Comparison of ENCODE assay signal across 7 cellular contexts in genomic region chr19:51531349-51532315, GRCh38. TPM values are rescaled to one million over a fixed set of nuclear protein-coding genes. Genes with fewer than 3 reads are reported as not detected.
DNase-seq lines count a peak whose midpoint lies in the region; ATAC-seq, FAIRE-seq and TF ChIP-seq lines count a peak whose summit lies in the region.

Gene SIGLEC6, minus strand, starts transcription at chr19:51531670. Its CDS starts 22 bp downstream, at chr19:51531648.

- no peak within 1 kb of the TSS for H3K27ac ChIP-seq in GM12878 (ENCODE audit: control insufficient read depth, insufficient read depth)
- no peak within 1 kb of the TSS for H3K27ac ChIP-seq in CD4-positive, alpha-beta memory T cell (ENCODE audit: low read depth, low read length)

- peak; percentile 62 for ATAC-seq in HG03135 (IDR thresholded peaks at IDR 0.05; ENCODE audit: unreplicated experiment)
- ATAC-seq in GM12878: peak; percentile 97
- ATAC-seq in HG02571 (IDR thresholded peaks at IDR 0.05; ENCODE audit: unreplicated experiment): no peak

- in situ Hi-C loops in GM12878 (cut with MboI): no loop called here

- no peak within 1 kb of the TSS for H3K9ac ChIP-seq in GM12878 (ENCODE audit: control insufficient read depth, insufficient read depth, low read length)

- DNase-seq in GM19238 (ENCODE audit: insufficient read length, low spot score) (peak; percentile 32), GM12878 (ENCODE audit: low read depth, low spot score) (peak; percentile 25), pons (ENCODE audit: low spot score) (peak; percentile 74)
- DNase-seq in CD4-positive, alpha-beta memory T cell: no peak
- no peak for DNase-seq in stimulated activated naive CD4-positive, alpha-beta T cell treated with Interleukin-2 at 50 U/mL for 16 hours (lab: John Stamatoyannopoulos, UW)

- BruUV-seq in GM12878 (replicated peaks; lab: Mats Ljungman, UMichigan): no TSS peak

- peaks cover 24 to 49% of the 10 kb centered on the region in 2 donors for H3K27me3 Mint-ChIP-seq in CD4-positive, alpha-beta memory T cell

- no peaks in the 10 kb centered on the region for H4K20me1 ChIP-seq in GM12878 (ENCODE audit: control insufficient read depth, insufficient read depth)

- no peak within 1 kb of the TSS for H3K27ac Mint-ChIP-seq in CD4-positive, alpha-beta memory T cell

- CTCF ChIA-PET in GM12878 (lab: Yijun Ruan, JAX): interaction anchor here (1.3 to 3.5 kb wide), 2 partner anchors 17 to 128 kb away, joined by 4 to 22 read pairs; no protein-coding TSS in a partner anchor
- CTCF ChIA-PET in CD4-positive, alpha-beta memory T cell (lab: Charles Lee; ENCODE audit: partially characterized antibody): no interaction called here

- no peaks in the 10 kb centered on the region for H3K36me3 ChIP-seq in GM12878 (ENCODE audit: control insufficient read depth in 2 of 2, insufficient read depth in 2 of 2, low read length in 1 of 2)
- H3K36me3 ChIP-seq in CD4-positive, alpha-beta memory T cell (ENCODE audit: insufficient read depth, low read length): no peaks in the 10 kb centered on the region

- POLR2A ChIA-PET in GM12878 (lab: Charles Lee): no interaction called here
- POLR2A ChIA-PET in CD4-positive, alpha-beta memory T cell (lab: Charles Lee; ENCODE audit: partially characterized antibody): no interaction called here

- H3K4me3 ChIP-seq in GM12878: peak within 1 kb of the TSS; percentile 49; the same call in 1 of the 2 replicates
- H3K4me3 ChIP-seq in CD4-positive, alpha-beta memory T cell (ENCODE audit: low read length in 2 of 2): no peak within 1 kb of the TSS

- no peaks in the 10 kb centered on the region for H3K9me3 ChIP-seq in GM12878 (replicated peaks; ENCODE audit: control insufficient read depth, insufficient read depth, low read length)
- H3K9me3 ChIP-seq in CD4-positive, alpha-beta memory T cell (ENCODE audit: control insufficient read depth in 1 of 2, low read length in 2 of 2): no peaks in the 10 kb centered on the region

- H3K27me3 ChIP-seq in GM12878 (replicated peaks in 1 of 2; ENCODE audit: control insufficient read depth in 2 of 2, insufficient read depth in 2 of 2, low read length in 1 of 2): no peaks in the 10 kb centered on the region
- H3K27me3 ChIP-seq in CD4-positive, alpha-beta memory T cell (ENCODE audit: insufficient read depth, low read length): peaks cover 3% of the 10 kb centered on the region

- H3K4me1 ChIP-seq in GM12878 (ENCODE audit: control insufficient read depth, insufficient read depth, low read length): peaks cover 11% of the 10 kb centered on the region
- H3K4me1 ChIP-seq in CD4-positive, alpha-beta memory T cell (ENCODE audit: insufficient read depth, low read length): no peaks in the 10 kb centered on the region

- peak within 1 kb of the TSS; percentile 61 for H3K4me2 ChIP-seq in GM12878 (ENCODE audit: control insufficient read depth, insufficient read depth)

- no peak within 1 kb of the TSS for H3K4me3 Mint-ChIP-seq in CD4-positive, alpha-beta memory T cell

- no peaks in the 10 kb centered on the region for H3K79me2 ChIP-seq in GM12878 (ENCODE audit: control insufficient read depth, insufficient read depth, low read length)

- no peak within 1 kb of the TSS; the same call in 1 of the 2 replicates for H2AFZ ChIP-seq in GM12878 (ENCODE audit: control insufficient read depth, low read depth, low read length)

- TF ChIP-seq RAD21 in GM12878 (IDR thresholded peaks at IDR 0.05; ENCODE audit: insufficient read depth, low read depth, low read length): no peak

- intact Hi-C loops in GM12878 (cut with micrococcal nuclease; ENCODE audit: unreplicated experiment): no loop called here
- intact Hi-C loops in CD4-positive, alpha-beta memory T cell (cut with micrococcal nuclease): no loop called here

- 13% methylated on average over 24 of the region's 25 CpGs for WGBS in GM12878 (ENCODE audit: insufficient coverage, insufficient replicate concordance, low lambda C conversion rate, missing lambda C conversion rate)

- FAIRE-seq in GM12878 (lab: Jason Lieb, UNC): peak; percentile 95

- peak; percentile 31 to 53; a peak in 2 of 4 replicates for TF ChIP-seq EP300 in GM12878 (IDR thresholded peaks at IDR 0.05; ENCODE audit: borderline replicate concordance in 1 of 2, control insufficient read depth in 1 of 2, low read depth in 2 of 2, low read length in 2 of 2)

- SMC1A ChIA-PET in GM12878 (lab: Charles Lee; ENCODE audit: uncharacterized antibody, unreplicated experiment): interaction anchor here (1.2 kb wide), 1 partner anchor 16 kb away, joined by 4 read pairs; no protein-coding TSS in a partner anchor

- H3K4me1 Mint-ChIP-seq in CD4-positive, alpha-beta memory T cell: no peaks in the 10 kb centered on the region

- RAD21 ChIA-PET in GM12878 (lab: Charles Lee; ENCODE audit: unreplicated experiment): interaction anchor here (1.2 kb wide), 1 partner anchor 125 kb away, joined by 3 read pairs; no protein-coding TSS in a partner anchor

- no peaks in the 10 kb centered on the region for H3K36me3 Mint-ChIP-seq in CD4-positive, alpha-beta memory T cell

- H3K9me3 Mint-ChIP-seq in CD4-positive, alpha-beta memory T cell: peaks cover 0 to 24% (median 3%) of the 10 kb centered on the region in 8 donors

- no peak for TF ChIP-seq CTCF in GM12878 (IDR thresholded peaks at IDR 0.05 in 2 of 3, conservative IDR thresholded peaks at IDR 0.05 in 1 of 3; ENCODE audit: control insufficient read depth in 2 of 3, extremely low read depth in 1 of 3, insufficient read depth in 1 of 3, low read depth in 3 of 3, low read length in 3 of 3)

- TF ChIP-seq POLR2A in GM12878 (IDR thresholded peaks at IDR 0.05; ENCODE audit: low read depth, low read length): no peak

TF ChIP-seq in GM12878, 131 proteins besides CTCF, POLR2A, EP300 and RAD21 (continues in another document):
- TF ChIP-seq ELK1 (IDR thresholded peaks at IDR 0.05; ENCODE audit: low read depth, low read length) (no peak), DPF2 (IDR thresholded peaks at IDR 0.05) (peak; percentile 66; the same call in 1 of the 2 replicates), E4F1 (IDR thresholded peaks at IDR 0.05; ENCODE audit: borderline replicate concordance, partially characterized antibody) (no peak), KAT2A (conservative IDR thresholded peaks at IDR 0.05; ENCODE audit: control insufficient read depth, low read depth, low read length) (no peak), RUNX3 (IDR thresholded peaks at IDR 0.05; ENCODE audit: low read length) (peak; percentile 79)

RNA-seq across cellular contexts. Expression of gene SIGLEC6, which starts in this region (rescaled TPM):
- total RNA-seq in GM12878 (2013; cell fraction: nucleolus; rRNA removed): 0.27 and 0.71 TPM in 2 replicates
- total RNA-seq in GM12878 (2014; rRNA removed) (0.34 and 0.54 TPM in 2 replicates), GM12878 (2014; rRNA removed; fragmentation: Illumina TruSeq; extraction: Trizol) (0.40 and 0.64 TPM in 2 replicates), GM12878 (2021) (0.31 and 0.45 TPM in 2 replicates)
- not detected for polyA plus RNA-seq in GM12878 (2011; ENCODE audit: low read depth)
- polyA plus RNA-seq in GM12878 (2011; rRNA removed) (0.08 TPM in 1 of 2 replicates, not detected in the other), GM12878 (2014; fragmentation: Illumina TruSeq; extraction: Trizol) (0.10 and 0.14 TPM in 2 replicates), GM12878 (2014; fragmentation: Nextera tagmentation; extraction: Ambion mirVana) (under 1 TPM in 1 of 2 experiments, not detected in 1; 0.13 TPM), GM12878 (2014; rRNA removed) (0.31 and 0.38 TPM in 2 replicates), GM12878 (2016; fragmentation: Nextera tagmentation; extraction: Ambion mirVana) (under 1 TPM in 1 of 2 experiments, not detected in 1; 0.23 TPM)
- polyA plus RNA-seq in GM12878 (2011; cell fraction: cytosol; rRNA removed): 0.06 and 0.10 TPM in 2 replicates
- 0.10 and 0.19 TPM in 2 replicates for polyA plus RNA-seq in GM12878 (2011; cell fraction: nucleus; rRNA removed)
- 0.23 and 0.24 TPM in 2 replicates for polyA plus RNA-seq in GM12878 (2012)
- polyA minus RNA-seq in GM12878 (2011; rRNA and poly(A)+ RNA removed): 0.10 TPM in 1 of 2 replicates, not detected in the other
- not detected in 2 replicates for polyA minus RNA-seq in GM12878 (2011; cell fraction: cytosol; rRNA and poly(A)+ RNA removed)
- not detected in 2 replicates for polyA minus RNA-seq in GM12878 (2011; cell fraction: nucleus; rRNA and poly(A)+ RNA removed)
- not detected for total RNA-seq in CD4-positive, alpha-beta memory T cell
- polyA plus RNA-seq in CD4-positive, alpha-beta memory T cell: under 1 TPM in 1 of 2 donors, not detected in 1; 0.10 TPM

Comparison
In these comparisons a context has a peak if more than half of its experiments do, and no peak if none do; other contexts are left out.
1. Peak in DNase-seq, ATAC-seq, H3K4me3 ChIP-seq and H3K4me2 ChIP-seq in GM12878; RNA of the gene not detected or under 1 TPM.
2. DNase-seq: peak in GM19238 (single experiment) and pons (single experiment); none in CD4-positive, alpha-beta memory T cell (0 of 5) and stimulated activated naive CD4-positive, alpha-beta T cell treated with Interleukin-2 at 50 U/mL for 16 hours (single experiment).